ENCODE assay signal across 8 cellular contexts in the genomic region with DNA sequence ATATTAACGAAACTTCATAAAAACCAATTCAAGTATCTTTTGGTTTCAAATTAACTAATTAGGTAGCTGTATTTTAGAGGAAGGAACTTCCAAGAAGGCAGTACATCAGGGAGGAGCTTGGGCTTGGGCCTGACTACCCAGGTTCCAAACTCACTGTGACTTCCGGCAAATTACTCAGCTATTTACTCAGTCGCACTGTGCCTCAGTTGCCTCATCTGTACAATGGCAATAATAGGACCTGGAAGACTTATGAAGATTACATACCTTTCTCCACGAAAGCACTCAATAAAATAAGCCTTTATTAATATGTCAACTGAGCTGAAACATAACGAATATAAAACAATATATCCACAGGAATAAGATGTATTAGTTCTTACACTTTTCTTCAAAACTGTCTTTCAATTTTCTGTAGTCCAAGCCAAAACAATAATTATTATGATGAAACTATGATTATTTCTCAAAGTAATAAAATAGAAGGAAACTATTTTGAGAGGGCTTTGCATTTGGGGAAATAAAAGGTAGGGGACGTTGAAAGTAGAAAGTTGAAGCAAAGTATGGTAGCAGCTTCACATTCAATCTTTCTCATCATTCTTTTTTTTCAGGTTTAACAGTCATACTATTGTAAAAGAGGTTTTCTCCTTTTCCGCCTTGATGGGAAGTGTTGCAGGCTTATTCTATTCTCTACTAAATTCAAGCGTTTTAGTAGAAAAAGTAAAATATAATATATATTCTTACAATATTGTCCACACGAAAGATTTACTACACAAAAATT. TPM values are rescaled to one million over a fixed set of nuclear protein-coding genes. Genes with fewer than 3 reads are reported as not detected.
DNase-seq lines count a peak whose midpoint lies in the region; ATAC-seq and TF ChIP-seq lines count a peak whose summit lies in the region.

No MANE protein-coding gene starts in this region.

- H3K79me2 ChIP-seq in PC-3 (ENCODE audit: low read length): no peaks in the 10 kb centered on the region

- DNase-seq in Caco-2 (no peak), PC-3 (no peak), endothelial cell (ENCODE audit: low spot score) (no peak), osteocyte (ENCODE audit: extremely low spot score, unreplicated experiment) (no peak), AG20443 (ENCODE audit: low spot score) (no peak), RPMI8226 (no peak)

- peak overlapping the region; percentile 88 for H3K9ac ChIP-seq in PC-3 (ENCODE audit: low read length)

- no peaks in the 10 kb centered on the region for H3K9me3 ChIP-seq in Caco-2
- no peaks in the 10 kb centered on the region for H3K9me3 ChIP-seq in PC-3 (ENCODE audit: low read length)

- H3K9me2 ChIP-seq in PC-3 (replicated peaks; ENCODE audit: low read length): no peaks in the 10 kb centered on the region

- no peaks in the 10 kb centered on the region for H3F3A ChIP-seq in PC-3 (ENCODE audit: low read length, unreplicated experiment)

- H3K27me3 Mint-ChIP-seq in Caco-2 (ENCODE audit: insufficient read depth, unreplicated experiment) (peaks cover 8% of the 10 kb centered on the region), endothelial cell (ENCODE audit: unreplicated experiment) (peaks cover 7% of the 10 kb centered on the region), osteocyte (ENCODE audit: unreplicated experiment) (no peaks in the 10 kb centered on the region)

- H3K36me3 ChIP-seq in Caco-2 (ENCODE audit: control insufficient read depth, insufficient read depth, low read length) (no peaks in the 10 kb centered on the region), PC-3 (ENCODE audit: low read depth, low read length) (no peaks in the 10 kb centered on the region)

- no peaks in the 10 kb centered on the region for H4K20me1 ChIP-seq in PC-3 (ENCODE audit: low read length)

- POLR2A ChIA-PET in Caco-2 (lab: Charles Lee): interaction anchor here (1.1 kb wide), 1 partner anchor 88 kb away, joined by 3 read pairs; a partner anchor contains a TSS
- POLR2A ChIA-PET in PC-3 (lab: Charles Lee; ENCODE audit: unreplicated experiment): interaction anchor here (0.5 to 1.3 kb wide), 6 partner anchors 92 to 861 kb away, joined by 3 to 7 read pairs (median 4); a partner anchor contains a TSS

- CTCF ChIA-PET in Caco-2 (lab: Charles Lee): no interaction called here
- CTCF ChIA-PET in PC-3 (lab: Charles Lee): interaction anchor here (0.6 kb wide), 1 partner anchor 22 kb away, joined by 4 read pairs; no protein-coding TSS in a partner anchor

- H3K4me3 Mint-ChIP-seq in Caco-2 (ENCODE audit: unreplicated experiment) (peak overlapping the region; percentile 80), endothelial cell (ENCODE audit: unreplicated experiment) (peak overlapping the region; percentile 90), osteocyte (ENCODE audit: unreplicated experiment) (peak overlapping the region; percentile 83)

- no peak for TF ChIP-seq CTCF in Caco-2 (IDR thresholded peaks at IDR 0.05; ENCODE audit: insufficient read depth in 1 of 2, low read depth in 1 of 2, low read length in 1 of 2, severe bottlenecking in 1 of 2, unreplicated experiment in 1 of 2)
- TF ChIP-seq CTCF in PC-3 (conservative IDR thresholded peaks at IDR 0.05; ENCODE audit: low read depth, low read length): no peak
- TF ChIP-seq CTCF in endothelial cell (IDR thresholded peaks at IDR 0.05; ENCODE audit: unreplicated experiment): no peak
- TF ChIP-seq CTCF in osteocyte (IDR thresholded peaks at IDR 0.05): no peak

- ATAC-seq in PC-3 (no peak), HG03378 (IDR thresholded peaks at IDR 0.05; ENCODE audit: unreplicated experiment) (no peak), GM21526 (IDR thresholded peaks at IDR 0.05; ENCODE audit: low FRiP score, unreplicated experiment) (no peak)

- H3K4me1 Mint-ChIP-seq in Caco-2 (ENCODE audit: low read depth, unreplicated experiment) (no peaks in the 10 kb centered on the region), endothelial cell (ENCODE audit: unreplicated experiment) (peaks cover 4% of the 10 kb centered on the region), osteocyte (ENCODE audit: unreplicated experiment) (peaks cover 14% of the 10 kb centered on the region)

- H3K27ac ChIP-seq in PC-3 (ENCODE audit: low read length): peak overlapping the region; percentile 86

- H3K27me3 ChIP-seq in Caco-2 (replicated peaks; ENCODE audit: control insufficient read depth, insufficient read depth, low read length) (no peaks in the 10 kb centered on the region), PC-3 (ENCODE audit: low read length) (no peaks in the 10 kb centered on the region)

- BruUV-seq in Caco-2 (replicated peaks; lab: Mats Ljungman, UMichigan) (no TSS peak), PC-3 (replicated peaks; lab: Mats Ljungman, UMichigan) (no TSS peak)

- H3K4me3 ChIP-seq in Caco-2 (ENCODE audit: low read depth, low read length): peak overlapping the region; percentile 89
- peak overlapping the region; percentile 99 for H3K4me3 ChIP-seq in PC-3 (ENCODE audit: low read length)

- peak overlapping the region; percentile 98 for H3K27ac Mint-ChIP-seq in Caco-2 (ENCODE audit: unreplicated experiment)
- H3K27ac Mint-ChIP-seq in endothelial cell (ENCODE audit: unreplicated experiment): peak overlapping the region; percentile 28
- peak overlapping the region; percentile 89 for H3K27ac Mint-ChIP-seq in osteocyte (ENCODE audit: unreplicated experiment)

- peak overlapping the region; percentile 83 for H2AFZ ChIP-seq in PC-3 (ENCODE audit: low read length)

- H3K9me3 Mint-ChIP-seq in Caco-2 (ENCODE audit: unreplicated experiment): no peaks in the 10 kb centered on the region
- H3K9me3 Mint-ChIP-seq in endothelial cell (ENCODE audit: unreplicated experiment): no peaks in the 10 kb centered on the region
- H3K9me3 Mint-ChIP-seq in osteocyte (ENCODE audit: unreplicated experiment): peaks cover 1% of the 10 kb centered on the region

- H3K4me1 ChIP-seq in Caco-2 (peaks cover 9% of the 10 kb centered on the region; the same call in 1 of the 2 replicates), PC-3 (ENCODE audit: insufficient read depth, low read length) (peaks cover 14% of the 10 kb centered on the region)

- H3K36me3 Mint-ChIP-seq in Caco-2 (ENCODE audit: insufficient read depth, unreplicated experiment) (peaks cover 17% of the 10 kb centered on the region), endothelial cell (ENCODE audit: low read depth, unreplicated experiment) (peaks cover 4% of the 10 kb centered on the region), osteocyte (ENCODE audit: unreplicated experiment) (no peaks in the 10 kb centered on the region)

- H3K4me2 ChIP-seq in PC-3 (ENCODE audit: low read length): peak overlapping the region; percentile 96

- intact Hi-C loops in Caco-2 (cut with micrococcal nuclease; ENCODE audit: unreplicated experiment) (loop anchor here (2.0 kb wide), 1 partner anchor 226 kb away; a partner anchor contains a TSS), PC-3 (cut with micrococcal nuclease) (no loop called here)

RNA-seq across cellular contexts. Expression of a gene that starts 10.5 kb away (rescaled TPM):
- total RNA-seq in Caco-2 (2022): not detected in 2 replicates
- total RNA-seq in PC-3 (2014; rRNA removed): not detected in 2 replicates
- total RNA-seq in endothelial cell (ENCODE audit: unreplicated experiment): not detected
- total RNA-seq in osteocyte: not detected in 2 replicates

Comparison
In these comparisons a context has a peak if more than half of its experiments do, and no peak if none do; other contexts are left out.
1. H3K27ac Mint-ChIP-seq: peak in every context shown above with its lines; median percentile 98 in Caco-2; 89 in osteocyte; 28 in endothelial cell.